In the genomic region with DNA sequence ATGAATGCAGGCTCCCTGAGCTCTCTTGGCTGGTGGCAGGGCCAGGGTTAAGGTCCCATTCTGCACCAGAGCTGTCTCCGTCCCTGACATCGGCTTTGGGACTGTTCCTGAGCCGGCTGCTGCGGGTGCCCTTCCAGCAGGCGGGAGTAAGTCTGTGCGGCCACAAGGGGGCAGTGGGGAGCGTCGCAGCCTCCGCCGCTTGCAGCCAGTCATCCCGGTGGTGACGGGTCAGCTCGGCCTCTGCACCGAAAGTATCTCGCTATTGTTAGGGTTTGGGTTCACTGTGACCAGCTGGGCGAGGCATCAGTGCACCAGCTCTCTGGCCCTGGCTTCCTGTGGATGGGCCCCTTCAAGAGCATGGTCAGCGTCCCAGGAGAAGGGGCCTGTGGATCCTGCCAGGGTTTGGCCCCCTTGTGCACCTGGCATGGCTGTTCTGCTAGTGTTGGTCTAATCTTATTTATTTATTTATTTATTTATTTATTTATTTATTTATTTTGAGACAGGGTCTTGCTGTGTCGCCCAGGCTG, we compare ENCODE assay signal across 9 cellular contexts. TPM values are rescaled to one million over a fixed set of nuclear protein-coding genes. Genes with fewer than 3 reads are reported as not detected.
DNase-seq lines count a peak whose midpoint lies in the region; ATAC-seq, FAIRE-seq and TF ChIP-seq lines count a peak whose summit lies in the region.
"Had no signal": no experiment of that assay in that cellular context is flagged by ENCODE, and none has a peak within 500 bp of the region (broad histone marks: within the 10 kb centered on the region; RNA-seq: fewer than 3 reads in every experiment).

No MANE protein-coding gene starts in this region.

- 15% methylated on average over 18 of the region's 18 CpGs; no CpG with 5 or more reads in 1 of the 2 experiments for WGBS in H1 (ENCODE audit: extremely low coverage in 1 of 2, insufficient coverage in 1 of 2, insufficient read length in 1 of 2, insufficient replicate concordance in 2 of 2, low coverage in 1 of 2, low lambda C conversion rate in 2 of 2, missing lambda C conversion rate in 1 of 2), 2 experiments
- no CpG with 5 or more reads among the region's 18 CpGs for WGBS in mesendoderm (ENCODE audit: extremely low coverage, insufficient coverage, low lambda C conversion rate)

- POLR2A ChIA-PET in CD4-positive, alpha-beta memory T cell (lab: Charles Lee; ENCODE audit: partially characterized antibody) = interaction anchor here (0.9 to 5.4 kb wide), 9 partner anchors 14 to 61 kb away, joined by 3 to 35 read pairs (median 3); partner anchors contain the start of gene DNAJB1
- POLR2A ChIA-PET in H1 (lab: Charles Lee; ENCODE audit: partially characterized antibody) = interaction anchor here (0.9 to 1.8 kb wide), 6 partner anchors 8 to 39 kb away, joined by 3 to 8 read pairs (median 4); partner anchors contain the start of gene NDUFB7

- H3K79me1 ChIP-seq in H1 (ENCODE audit: low read depth, low read length) (peaks cover 15% of the 10 kb centered on the region), mesendoderm (ENCODE audit: low read length) (peaks cover 18% of the 10 kb centered on the region)

- no peak overlapping the region for H2AK5ac ChIP-seq in H1 (ENCODE audit: low read depth, low read length)
- no peak overlapping the region for H2AK5ac ChIP-seq in mesendoderm (ENCODE audit: low read length)

- DNase-seq in CD4-positive, alpha-beta memory T cell = peak; percentile 58 to 65 (median 62)
- DNase-seq in H4 (ENCODE audit: low spot score) (peak; percentile 75), NCI-H69 (lab: John Stamatoyannopoulos, UW) (peak; percentile 72), H1 (ENCODE audit: low read depth in 1 of 2, low spot score in 2 of 2) (peak; percentile 81 to 90), mesendoderm (peak; percentile 88)
- DNase-seq in activated CD8-positive, alpha-beta memory T cell treated with anti-CD3 and anti-CD28 coated beads for 4 hours (ENCODE audit: low read depth in 2 of 2) = peak; percentile 46 to 52
- peak; percentile 54 for DNase-seq in stimulated activated CD8-positive, alpha-beta memory T cell treated with anti-CD3 and anti-CD28 coated beads, Interleukin-15, amount 100 ng/mL, for 24 hours (ENCODE audit: low read depth)

- no peak overlapping the region for H3K14ac ChIP-seq in H1 (ENCODE audit: insufficient read length)

- H2BK120ac ChIP-seq in H1 (replicated peaks; ENCODE audit: low read depth, low read length) (no peak overlapping the region), mesendoderm (ENCODE audit: low read depth, low read length) (no peak overlapping the region)

- FAIRE-seq in H1 (lab: Jason Lieb, UNC) = no peak

- CTCF ChIA-PET in CD4-positive, alpha-beta memory T cell (lab: Charles Lee; ENCODE audit: partially characterized antibody) = interaction anchor here (0.5 to 12.1 kb wide), 17 partner anchors 9 to 134 kb away, joined by 3 to 142 read pairs (median 7); partner anchors contain the start of genes DNAJB1, GIPC1, NDUFB7 and ZNF333
- CTCF ChIA-PET in H1 (lab: Charles Lee; ENCODE audit: partially characterized antibody) = interaction anchor here (0.6 to 6.3 kb wide), 22 partner anchors 9 to 740 kb away, joined by 3 to 47 read pairs (median 3); partner anchors contain the start of genes GIPC1 and NDUFB7

- H4K5ac ChIP-seq in H1 (ENCODE audit: insufficient read length, low read depth, low read length) (peak overlapping the region; percentile 12), mesendoderm (ENCODE audit: low read length) (no peak overlapping the region)

- H3K23ac ChIP-seq in H1 (ENCODE audit: insufficient read length) = no peak overlapping the region
- no peak overlapping the region for H3K23ac ChIP-seq in mesendoderm (ENCODE audit: low read length)

- H3K79me2 ChIP-seq in H1 (ENCODE audit: control insufficient read depth in 1 of 2, insufficient read depth in 2 of 2, low read length in 2 of 2) (peaks cover 0 to 28% of the 10 kb centered on the region in 2 experiments; a peak in 1 of 4 replicates), mesendoderm (ENCODE audit: control insufficient read depth, insufficient read depth, low read length) (peaks cover 12% of the 10 kb centered on the region)

- H3K4me3 ChIP-seq in CD4-positive, alpha-beta memory T cell (ENCODE audit: low read length in 2 of 2) = peak overlapping the region in 1 of 2 donors; percentile 18
- no peak overlapping the region for H3K4me3 ChIP-seq in H1 (ENCODE audit: extremely low read depth in 1 of 4, insufficient read depth in 2 of 4, low read depth in 3 of 4, low read length in 4 of 4)
- no peak overlapping the region for H3K4me3 ChIP-seq in mesendoderm (ENCODE audit: low read length)

- peak in 1 of 2 experiments; percentile 16; a peak in 1 of 3 replicates for TF ChIP-seq EP300 in H1 (IDR thresholded peaks at IDR 0.05; ENCODE audit: borderline replicate concordance in 1 of 2, low read depth in 2 of 2, low read length in 2 of 2)

- H3K36me3 ChIP-seq in CD4-positive, alpha-beta memory T cell (ENCODE audit: insufficient read depth, low read length) = peaks cover 4% of the 10 kb centered on the region
- no peaks in the 10 kb centered on the region for H3K36me3 ChIP-seq in H1 (ENCODE audit: control insufficient read depth in 2 of 4, insufficient read depth in 4 of 4, low read length in 3 of 4)
- H3K36me3 ChIP-seq in mesendoderm (ENCODE audit: control insufficient read depth, insufficient read depth, low read length) = no peaks in the 10 kb centered on the region

- no peak for ATAC-seq in GM18867 (IDR thresholded peaks at IDR 0.05; ENCODE audit: unreplicated experiment)

- H2BK15ac ChIP-seq in H1 (ENCODE audit: low read length) (no peak overlapping the region), mesendoderm (replicated peaks; ENCODE audit: low read depth) (no peak overlapping the region)

- H3K9ac ChIP-seq in H1 (replicated peaks in 1 of 4; ENCODE audit: extremely low read depth in 1 of 4, low read depth in 3 of 4, low read length in 3 of 4) (peak overlapping the region in 1 of 4 experiments; percentile 39; a peak in 1 of 7 replicates), mesendoderm (ENCODE audit: low read length) (peak overlapping the region; percentile 37)

- H3K4me2 ChIP-seq in H1 (ENCODE audit: insufficient read depth in 1 of 2, low read depth in 2 of 2, low read length in 2 of 2) = peak overlapping the region in 1 of 2 experiments; percentile 53; a peak in 2 of 4 replicates
- H3K4me2 ChIP-seq in mesendoderm (ENCODE audit: low read length) = no peak overlapping the region

- peaks cover 4 to 18% of the 10 kb centered on the region in 2 experiments for H4K20me1 ChIP-seq in H1 (replicated peaks in 1 of 2; ENCODE audit: control insufficient read depth in 1 of 2, insufficient read depth in 2 of 2, low read length in 2 of 2)

- H2BK12ac ChIP-seq in H1 (ENCODE audit: low read depth, low read length) = no peak overlapping the region

- H3K36me3 Mint-ChIP-seq in CD4-positive, alpha-beta memory T cell = peaks cover 0 to 3% of the 10 kb centered on the region in 2 donors

- H3K27ac ChIP-seq in CD4-positive, alpha-beta memory T cell (ENCODE audit: low read depth, low read length) = no peak overlapping the region
- no peak overlapping the region for H3K27ac ChIP-seq in H1 (ENCODE audit: low read depth, low read length)
- H3K27ac ChIP-seq in mesendoderm (ENCODE audit: low read depth, low read length) = no peak overlapping the region

- H3K4ac ChIP-seq in H1 (replicated peaks; ENCODE audit: insufficient read length, low read depth, low read length) (no peak overlapping the region), mesendoderm (ENCODE audit: low read depth, low read length) (no peak overlapping the region)

- H2AFZ ChIP-seq in H1 (ENCODE audit: low read length) = no peak overlapping the region

- H3K4me1 Mint-ChIP-seq in CD4-positive, alpha-beta memory T cell = peaks cover 24 to 65% (median 30%) of the 10 kb centered on the region in 4 donors

- no peaks in the 10 kb centered on the region for H3K9me3 Mint-ChIP-seq in CD4-positive, alpha-beta memory T cell

- no peak for TF ChIP-seq POLR2A in H1 (IDR thresholded peaks at IDR 0.05; ENCODE audit: control extremely low read depth in 1 of 2, low read depth in 2 of 2, low read length in 2 of 2)

- H3K27me3 ChIP-seq in CD4-positive, alpha-beta memory T cell (ENCODE audit: insufficient read depth, low read length) = no peaks in the 10 kb centered on the region
- H3K27me3 ChIP-seq in H1 (replicated peaks in 1 of 4; ENCODE audit: control insufficient read depth in 3 of 4, extremely low read depth in 1 of 4, insufficient read depth in 3 of 4, low read length in 3 of 4) = no peaks in the 10 kb centered on the region
- no peaks in the 10 kb centered on the region for H3K27me3 ChIP-seq in mesendoderm (ENCODE audit: insufficient read depth, low read length, poor library complexity)

- peak overlapping the region; percentile 66; the same call in 1 of the 2 replicates for H4K8ac ChIP-seq in H1 (ENCODE audit: extremely low read depth, insufficient read depth, low read length)
- H4K8ac ChIP-seq in mesendoderm (ENCODE audit: low read depth, low read length) = no peak overlapping the region

- peak overlapping the region in 6 of 7 donors; percentile 52 to 95 (median 74) for H3K27ac Mint-ChIP-seq in CD4-positive, alpha-beta memory T cell

- peak; percentile 92 to 99 (median 99) for TF ChIP-seq CTCF in H1 (IDR thresholded peaks at IDR 0.05; ENCODE audit: control extremely low read depth in 1 of 3, insufficient read depth in 1 of 3, low read depth in 1 of 3, low read length in 3 of 3)

- H3K23me2 ChIP-seq in H1 (ENCODE audit: low read depth, low read length) = no peaks in the 10 kb centered on the region

- H3K18ac ChIP-seq in H1 (ENCODE audit: extremely low read depth, low read length) = no peak overlapping the region
- H3K18ac ChIP-seq in mesendoderm (ENCODE audit: low read length) = no peak overlapping the region

- peak; percentile 60 to 72 for TF ChIP-seq RAD21 in H1 (IDR thresholded peaks at IDR 0.05 in 1 of 2, conservative IDR thresholded peaks at IDR 0.05 in 1 of 2; ENCODE audit: low read depth in 2 of 2, low read length in 2 of 2)

- H3K4me1 ChIP-seq in CD4-positive, alpha-beta memory T cell (ENCODE audit: insufficient read depth, low read length) = peaks cover 45% of the 10 kb centered on the region
- peaks cover 0 to 25% (median 19%) of the 10 kb centered on the region in 4 experiments; a peak in 6 of 7 replicates for H3K4me1 ChIP-seq in H1 (replicated peaks in 1 of 4; ENCODE audit: control insufficient read depth in 3 of 4, insufficient read depth in 4 of 4, low read length in 3 of 4)
- peaks cover 2% of the 10 kb centered on the region for H3K4me1 ChIP-seq in mesendoderm (ENCODE audit: control insufficient read depth, low read depth, low read length)

- H3K9me3 ChIP-seq in CD4-positive, alpha-beta memory T cell (ENCODE audit: control insufficient read depth in 1 of 2, low read length in 2 of 2) = no peaks in the 10 kb centered on the region
- H3K9me3 ChIP-seq in H1 (ENCODE audit: insufficient read depth in 2 of 2, low read depth in 1 of 2, low read length in 1 of 2) = no peaks in the 10 kb centered on the region

- no peaks in the 10 kb centered on the region for H3K27me3 Mint-ChIP-seq in CD4-positive, alpha-beta memory T cell

- no peak overlapping the region for H4K91ac ChIP-seq in H1 (replicated peaks; ENCODE audit: insufficient read length, low read length)

- H3K4me3 Mint-ChIP-seq in CD4-positive, alpha-beta memory T cell = peak overlapping the region; percentile 36 to 79 (median 60)

- no peak overlapping the region for H2BK20ac ChIP-seq in H1 (ENCODE audit: low read length)

- H3K56ac ChIP-seq in H1 (replicated peaks; ENCODE audit: insufficient read length, low read depth, low read length) = no peak overlapping the region
- H3K56ac ChIP-seq in mesendoderm (ENCODE audit: low read length) = peak overlapping the region; percentile 54

- H2BK5ac ChIP-seq in H1 (ENCODE audit: low read depth, low read length) (no peak overlapping the region), mesendoderm (ENCODE audit: low read length) (no peak overlapping the region)

- intact Hi-C loops in CD4-positive, alpha-beta memory T cell (cut with micrococcal nuclease) = loop anchor here (1.0 to 2.0 kb wide), 2 partner anchors 28 to 51 kb away; partner anchors contain the start of gene TECR

RNA-seq across cellular contexts. Expression of gene NDUFB7, which starts 15.1 kb away (rescaled TPM):
- total RNA-seq in CD4-positive, alpha-beta memory T cell = 10 to 100 TPM; 56.6 to 67.2 TPM
- polyA plus RNA-seq in CD4-positive, alpha-beta memory T cell = 100 to 1,000 TPM; 177 to 252 TPM
- total RNA-seq in H4 (2014; rRNA removed; shearing (Covaris generic)) = 268 and 303 TPM in 2 replicates
- total RNA-seq in H1 (2021; fragmentation: NEBNext Ultra II Directional; extraction: Animal tissue kit (Norgen Biotek cat#: 25700)) = 151 and 161 TPM in 2 replicates
- 740 and 777 TPM in 2 replicates for polyA plus RNA-seq in H1 (2011; rRNA removed)
- polyA plus RNA-seq in H1 (2011; cell fraction: cytosol; rRNA removed) = 516 TPM
- 409 TPM for polyA plus RNA-seq in H1 (2011; cell fraction: nucleus; rRNA removed)
- polyA plus RNA-seq in H1 (2012, experiment 1 of 2) = 92.3 to 278 TPM (median 228 TPM) in 4 replicates
- 239 TPM for polyA plus RNA-seq in H1 (2012, experiment 2 of 2)
- polyA plus RNA-seq in H1 (2013, experiment 1 of 2) = 244 TPM
- polyA plus RNA-seq in H1 (2013, experiment 2 of 2) = 241 TPM
- polyA minus RNA-seq in H1 (2011; rRNA and poly(A)+ RNA removed) = 37.4 and 68.2 TPM in 2 replicates
- polyA minus RNA-seq in H1 (2011; cell fraction: cytosol; rRNA and poly(A)+ RNA removed) = 113 TPM
- 93.4 TPM for polyA minus RNA-seq in H1 (2011; cell fraction: nucleus; rRNA and poly(A)+ RNA removed)
- polyA plus RNA-seq in mesendoderm (2013, experiment 1 of 2) = 158 TPM
- 164 TPM for polyA plus RNA-seq in mesendoderm (2013, experiment 2 of 2)

RNA-seq across cellular contexts. Expression of gene CLEC17A, which starts 26.2 kb away (rescaled TPM):
- total RNA-seq in CD4-positive, alpha-beta memory T cell = not detected
- under 1 TPM in 1 of 2 donors, not detected in 1; 0.20 TPM for polyA plus RNA-seq in CD4-positive, alpha-beta memory T cell
- total RNA-seq in H4 (2014; rRNA removed; shearing (Covaris generic)) = not detected in 2 replicates
- total RNA-seq in H1 (2021; fragmentation: NEBNext Ultra II Directional; extraction: Animal tissue kit (Norgen Biotek cat#: 25700)) = not detected in 2 replicates
- polyA plus RNA-seq in H1 (2011; rRNA removed) = not detected in 2 replicates
- not detected for polyA plus RNA-seq in H1 (2011; cell fraction: cytosol; rRNA removed)
- not detected for polyA plus RNA-seq in H1 (2011; cell fraction: nucleus; rRNA removed)
- polyA plus RNA-seq in H1 (2012, experiment 1 of 2) = not detected in 4 replicates
- not detected for polyA plus RNA-seq in H1 (2012, experiment 2 of 2)
- polyA plus RNA-seq in H1 (2013, experiment 1 of 2) = 0.04 TPM
- 0.09 TPM for polyA plus RNA-seq in H1 (2013, experiment 2 of 2)
- polyA minus RNA-seq in H1 (2011; rRNA and poly(A)+ RNA removed) = not detected in 2 replicates
- polyA minus RNA-seq in H1 (2011; cell fraction: cytosol; rRNA and poly(A)+ RNA removed) = not detected
- polyA minus RNA-seq in H1 (2011; cell fraction: nucleus; rRNA and poly(A)+ RNA removed) = not detected
- polyA plus RNA-seq in mesendoderm (2013, experiment 1 of 2) = 0.03 TPM
- not detected for polyA plus RNA-seq in mesendoderm (2013, experiment 2 of 2)
- total RNA-seq: T-helper 1 cell treated with Interleukin-12 subunit alpha and Interleukin-12 subunit beta and Interleukin-4 antibody, amounts not matched to agents 30 ng/mL and 1 ng/mL, for 36 hours had no signal

RNA-seq across cellular contexts. Expression of gene TECR, which starts 27.3 kb away (rescaled TPM):
- 100 to 1,000 TPM; 189 to 194 TPM for total RNA-seq in CD4-positive, alpha-beta memory T cell
- polyA plus RNA-seq in CD4-positive, alpha-beta memory T cell = 100 to 1,000 TPM; 246 to 269 TPM
- 80.7 and 124 TPM in 2 replicates for total RNA-seq in H4 (2014; rRNA removed; shearing (Covaris generic))
- total RNA-seq in H1 (2021; fragmentation: NEBNext Ultra II Directional; extraction: Animal tissue kit (Norgen Biotek cat#: 25700)) = 172 and 179 TPM in 2 replicates
- 405 and 439 TPM in 2 replicates for polyA plus RNA-seq in H1 (2011; rRNA removed)
- 162 TPM for polyA plus RNA-seq in H1 (2011; cell fraction: cytosol; rRNA removed)
- 283 TPM for polyA plus RNA-seq in H1 (2011; cell fraction: nucleus; rRNA removed)
- polyA plus RNA-seq in H1 (2012, experiment 1 of 2) = 145 to 221 TPM (median 207 TPM) in 4 replicates
- polyA plus RNA-seq in H1 (2012, experiment 2 of 2) = 342 TPM
- 342 TPM for polyA plus RNA-seq in H1 (2013, experiment 1 of 2)
- 367 TPM for polyA plus RNA-seq in H1 (2013, experiment 2 of 2)
- 119 and 162 TPM in 2 replicates for polyA minus RNA-seq in H1 (2011; rRNA and poly(A)+ RNA removed)
- 154 TPM for polyA minus RNA-seq in H1 (2011; cell fraction: cytosol; rRNA and poly(A)+ RNA removed)
- polyA minus RNA-seq in H1 (2011; cell fraction: nucleus; rRNA and poly(A)+ RNA removed) = 83.2 TPM
- 154 TPM for polyA plus RNA-seq in mesendoderm (2013, experiment 1 of 2)
- 152 TPM for polyA plus RNA-seq in mesendoderm (2013, experiment 2 of 2)

RNA-seq across cellular contexts. Expression of gene DNAJB1, which starts 38.5 kb away (rescaled TPM):
- total RNA-seq in CD4-positive, alpha-beta memory T cell = 100 to 1,000 TPM; 122 to 138 TPM
- polyA plus RNA-seq in CD4-positive, alpha-beta memory T cell = 100 to 1,000 TPM; 307 to 824 TPM
- 110 and 137 TPM in 2 replicates for total RNA-seq in H4 (2014; rRNA removed; shearing (Covaris generic))
- total RNA-seq in H1 (2021; fragmentation: NEBNext Ultra II Directional; extraction: Animal tissue kit (Norgen Biotek cat#: 25700)) = 62.6 and 62.9 TPM in 2 replicates
- 51.7 and 64.3 TPM in 2 replicates for polyA plus RNA-seq in H1 (2011; rRNA removed)
- 47.3 TPM for polyA plus RNA-seq in H1 (2011; cell fraction: cytosol; rRNA removed)
- polyA plus RNA-seq in H1 (2011; cell fraction: nucleus; rRNA removed) = 42.9 TPM
- polyA plus RNA-seq in H1 (2012, experiment 1 of 2) = 50.1 to 59.1 TPM (median 56.6 TPM) in 4 replicates
- polyA plus RNA-seq in H1 (2012, experiment 2 of 2) = 62.1 TPM
- 29.4 TPM for polyA plus RNA-seq in H1 (2013, experiment 1 of 2)
- 31.6 TPM for polyA plus RNA-seq in H1 (2013, experiment 2 of 2)
- 52.8 and 55.7 TPM in 2 replicates for polyA minus RNA-seq in H1 (2011; rRNA and poly(A)+ RNA removed)
- 23.5 TPM for polyA minus RNA-seq in H1 (2011; cell fraction: cytosol; rRNA and poly(A)+ RNA removed)
- polyA minus RNA-seq in H1 (2011; cell fraction: nucleus; rRNA and poly(A)+ RNA removed) = 28.5 TPM
- polyA plus RNA-seq in mesendoderm (2013, experiment 1 of 2) = 28.6 TPM
- polyA plus RNA-seq in mesendoderm (2013, experiment 2 of 2) = 30.0 TPM
